Comparison of ENCODE assay signal across 5 cellular contexts in the genomic region with DNA sequence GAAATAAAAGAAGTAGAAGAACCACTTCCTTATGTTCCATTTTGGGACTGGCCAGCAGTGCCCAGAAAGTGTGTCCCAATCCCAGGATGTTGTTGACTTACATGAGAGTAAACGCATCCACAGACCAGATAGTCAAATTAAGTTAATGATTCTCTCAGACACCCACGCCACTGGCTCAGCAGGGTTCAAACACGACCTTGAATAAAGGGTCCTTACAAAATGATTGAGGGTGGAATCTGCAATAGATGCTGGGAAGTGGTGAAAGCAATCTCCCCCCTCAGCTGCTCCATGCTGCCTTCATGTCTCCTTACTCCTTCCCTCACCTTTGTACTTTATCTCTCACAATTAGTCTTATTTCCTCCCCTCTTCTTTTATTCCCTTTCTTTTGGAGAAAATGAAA. TPM values are rescaled to one million over a fixed set of nuclear protein-coding genes. Genes with fewer than 3 reads are reported as not detected.
DNase-seq lines count a peak whose midpoint lies in the region; ATAC-seq and TF ChIP-seq lines count a peak whose summit lies in the region.
"Not testable (repeated sequence)": the region's sequence is repeated elsewhere in the genome, so short reads cannot be mapped to it uniquely, and the experiment has no call there.

Gene PLGLB1 (minus strand): TSS at position 101 of the 400 bp plus-strand sequence. CDS start 61 bp downstream, at position 40.

- not testable (repeated sequence) for H2AFZ ChIP-seq in neural cell (ENCODE audit: low read depth, low read length)

- H3K4me3 Mint-ChIP-seq in T-cell: not testable (repeated sequence)

- CTCF ChIA-PET in T-cell (lab: Charles Lee): not testable (repeated sequence)

- intact Hi-C loops in dorsolateral prefrontal cortex (cut with DNase I): not testable (repeated sequence)

- not testable (repeated sequence) for H4K20me1 ChIP-seq in neural cell (ENCODE audit: insufficient read depth)

- H3K4me1 ChIP-seq in liver (ENCODE audit: control insufficient read depth in 4 of 4, insufficient read depth in 4 of 4, low read length in 3 of 4): not testable (repeated sequence)

- POLR2A ChIA-PET in T-cell (lab: Charles Lee): not testable (repeated sequence)

- not testable (repeated sequence) for H3K9me3 Mint-ChIP-seq in T-cell

- not testable (repeated sequence) for H3K9me3 ChIP-seq in liver (ENCODE audit: control insufficient read depth in 4 of 4, low read length in 3 of 4); neural cell (ENCODE audit: low read length)

- H3K9ac ChIP-seq in liver (ENCODE audit: low read depth in 1 of 2, low read length in 2 of 2); neural cell (ENCODE audit: low read length): not testable (repeated sequence)

- not testable (repeated sequence) for TF ChIP-seq CTCF in dorsolateral prefrontal cortex (IDR thresholded peaks at IDR 0.05 in 54 of 56, conservative IDR thresholded peaks at IDR 0.05 in 2 of 56; ENCODE audit: low read depth in 1 of 56, partially characterized antibody in 56 of 56); liver (IDR thresholded peaks at IDR 0.05; ENCODE audit: low read depth, low read length, missing input control); neural cell (IDR thresholded peaks at IDR 0.05; ENCODE audit: poor library complexity, severe bottlenecking)

- ATAC-seq in T-cell (replicated peaks in 1 of 4): not testable (repeated sequence)

- 7% methylated on average over 3 of the region's 3 CpGs for WGBS in liver

- H3K36me3 ChIP-seq in liver (ENCODE audit: control insufficient read depth in 4 of 4, insufficient read depth in 3 of 4, low read depth in 1 of 4, low read length in 3 of 4); neural cell (ENCODE audit: insufficient read depth, low read length): not testable (repeated sequence)

- H3K9me2 ChIP-seq in neural cell (ENCODE audit: insufficient read depth, low read length): not testable (repeated sequence)

- not testable (repeated sequence) for H3K4me1 Mint-ChIP-seq in T-cell

- peak; percentile 0 for DNase-seq in Ammon's horn (ENCODE audit: low spot score)
- not testable (repeated sequence) for DNase-seq in T-cell, dorsolateral prefrontal cortex

- H3K27me3 Mint-ChIP-seq in T-cell: not testable (repeated sequence)

- H3K27ac ChIP-seq in dorsolateral prefrontal cortex; liver (ENCODE audit: low read depth in 1 of 2, low read length in 2 of 2); neural cell (ENCODE audit: low read length): not testable (repeated sequence)

- not testable (repeated sequence) for TF ChIP-seq EP300 in neural cell (conservative IDR thresholded peaks at IDR 0.05; ENCODE audit: poor library complexity, severe bottlenecking)

- H3F3A ChIP-seq in neural cell (ENCODE audit: insufficient read depth, low read length, poor library complexity, severe bottlenecking): not testable (repeated sequence)

- H3K4me2 ChIP-seq in neural cell (ENCODE audit: low read length): not testable (repeated sequence)

- TF ChIP-seq RAD21 in liver (IDR thresholded peaks at IDR 0.05); neural cell (conservative IDR thresholded peaks at IDR 0.05): not testable (repeated sequence)

- not testable (repeated sequence) for H3K36me3 Mint-ChIP-seq in T-cell

- not testable (repeated sequence) for H3K27me3 ChIP-seq in dorsolateral prefrontal cortex; liver (ENCODE audit: control insufficient read depth in 4 of 4, insufficient read depth in 4 of 4, low read length in 3 of 4); neural cell (ENCODE audit: insufficient read depth, low read depth, low read length)

- H3K27ac Mint-ChIP-seq in T-cell: not testable (repeated sequence)

- H3K4me3 ChIP-seq in dorsolateral prefrontal cortex; liver (ENCODE audit: low read depth in 1 of 3, low read length in 3 of 3); neural cell (ENCODE audit: low read length): not testable (repeated sequence)

- H3K79me2 ChIP-seq in neural cell (replicated peaks; ENCODE audit: insufficient read depth, low read length): not testable (repeated sequence)

TF ChIP-seq in liver, 16 proteins besides CTCF, POLR2A, EP300 and RAD21:
- TF ChIP-seq RXRA (IDR thresholded peaks at IDR 0.05): peak in 1 of 2 donors; percentile 18

RNA-seq across cellular contexts. Expression of gene PLGLB1, which starts in this region (rescaled TPM):
- total RNA-seq in T-cell (10 to 100 TPM in 3 of 5 donors, 1 to 10 TPM in 2; 3.3 to 14.5 (median 11.3) TPM), dorsolateral prefrontal cortex (10 to 100 TPM in 118 of 120 experiments, 1 to 10 TPM in 2; 8.1 to 40.8 (median 19.5) TPM), liver (10 to 100 TPM; 35.1 to 90.0 TPM)
- polyA plus RNA-seq in liver (100 to 1,000 TPM in 1 of 2 donors, 10 to 100 TPM in 1; 90.8 to 140 TPM), neural cell (15.9 and 20.2 TPM in 2 replicates)
- polyA minus RNA-seq in neural cell: 8.0 and 8.6 TPM in 2 replicates
